31 cellular contexts compared by ENCODE assay signal in the genomic region with DNA sequence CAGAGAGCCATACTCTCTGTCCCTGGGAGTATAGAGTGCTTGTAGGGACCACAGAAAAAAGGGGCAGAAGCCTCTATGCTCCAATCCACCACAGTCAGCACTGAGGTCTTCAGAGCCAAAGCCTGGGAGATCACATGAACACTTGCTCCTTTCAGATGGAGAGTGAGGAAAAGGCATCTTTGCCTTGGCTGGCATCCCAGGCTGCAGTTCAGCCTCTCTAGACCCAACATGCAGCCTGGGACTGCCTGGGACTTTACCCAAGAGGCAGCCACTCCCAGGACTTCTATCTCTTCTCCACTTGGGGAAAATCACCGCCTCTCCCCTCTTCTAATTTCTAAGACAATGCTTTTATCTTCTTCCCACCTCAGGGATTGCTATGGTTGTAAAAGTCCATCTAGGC.
"Had no signal": no experiment of that assay in that cellular context is flagged by ENCODE, and none has a peak within 500 bp of the region (broad histone marks: within the 10 kb centered on the region; RNA-seq: fewer than 3 reads in every experiment).

No MANE protein-coding gene starts in this region.

- H3K4me3 ChIP-seq: adrenal gland, body of pancreas, esophagus squamous epithelium had no signal

- ATAC-seq: activated CD4-positive, alpha-beta T cell treated with anti-CD3 and anti-CD28 coated beads for 36 hours; activated CD8-positive, alpha-beta memory T cell treated with anti-CD3 and anti-CD28 coated beads, Interleukin-2, amount 10 ng/mL, durations not matched to agents 7 days and 5 days; activated CD8-positive, alpha-beta T cell treated with anti-CD3 and anti-CD28 coated beads, Interleukin-2, amount 10 ng/mL, durations not matched to agents 7 days and 5 days; activated naive CD8-positive, alpha-beta T cell treated with anti-CD3 and anti-CD28 coated beads, Interleukin-2, amount 50 U/mL, for 24 hours; body of pancreas; effector memory CD8-positive, alpha-beta T cell had no signal

- H3K36me3 ChIP-seq: adrenal gland, esophagus squamous epithelium had no signal

- H3K27me3 ChIP-seq: adrenal gland, body of pancreas had no signal

- H3K27ac ChIP-seq: adrenal gland, body of pancreas, esophagus squamous epithelium had no signal

- DNase-seq: activated CD4-positive, alpha-beta memory T cell treated with anti-CD3 and anti-CD28 coated beads for 36 hours; activated CD4-positive, alpha-beta T cell treated with anti-CD3 and anti-CD28 coated beads for 36 hours; activated CD4-positive, alpha-beta T cell treated with anti-CD3 and anti-CD28 coated beads, Interleukin-2, amount 10 ng/mL, durations not matched to agents 24 days and 14 days; activated CD4-positive, CD25-positive, alpha-beta regulatory T cell; activated CD4-positive, CD25-positive, alpha-beta regulatory T cell treated with anti-CD3 and anti-CD28 coated beads, Interleukin-2, amount 50 U/mL, for 72 hours; activated CD8-positive, alpha-beta memory T cell treated with anti-CD3 and anti-CD28 coated beads, Interleukin-2, amount 10 ng/mL, durations not matched to agents 7 days and 5 days; activated CD8-positive, alpha-beta memory T cell treated with anti-CD3 and anti-CD28 coated beads, Interleukin-2, amount 50 U/mL, for 4 hours; activated CD8-positive, alpha-beta T cell treated with anti-CD3 and anti-CD28 coated beads, Interleukin-2, amount 10 ng/mL, durations not matched to agents 7 days and 5 days; activated effector memory CD4-positive, alpha-beta T cell treated with anti-CD3 and anti-CD28 coated beads, Interleukin-2, amount 50 U/mL, for 16 hours; activated naive CD4-positive, alpha-beta T cell treated with anti-CD3 and anti-CD28 coated beads for 36 hours; activated naive CD8-positive, alpha-beta T cell treated with anti-CD3 and anti-CD28 coated beads for 36 hours; activated naive CD8-positive, alpha-beta T cell treated with anti-CD3 and anti-CD28 coated beads, Interleukin-2, amount 50 U/mL, for 24 hours; activated T-cell treated with anti-CD3 and anti-CD28 coated beads, Interleukin-2, amount 50 U/mL, for 1 hour; activated T-cell treated with anti-CD3 and anti-CD28 coated beads, Interleukin-2, amount 50 U/mL, for 48 hours; adrenal gland; aorta; body of pancreas; cortex of kidney; dermis blood vessel endothelial cell; effector CD4-positive, alpha-beta T cell; effector memory CD8-positive, alpha-beta T cell; erythroblast; esophagus squamous epithelium; foreskin fibroblast; glutamatergic neuron; T-helper 2 cell had no signal

- H3K9me3 ChIP-seq: adrenal gland, body of pancreas, esophagus squamous epithelium had no signal

- H3K27ac Mint-ChIP-seq: activated CD4-positive, alpha-beta memory T cell treated with anti-CD3 and anti-CD28 coated beads for 36 hours; activated CD4-positive, alpha-beta T cell treated with anti-CD3 and anti-CD28 coated beads for 36 hours; activated CD4-positive, alpha-beta T cell treated with anti-CD3 and anti-CD28 coated beads, Interleukin-2, amount 10 ng/mL, durations not matched to agents 24 days and 14 days; activated CD8-positive, alpha-beta memory T cell treated with anti-CD3 and anti-CD28 coated beads, Interleukin-2, amount 10 ng/mL, durations not matched to agents 7 days and 5 days; activated CD8-positive, alpha-beta T cell treated with anti-CD3 and anti-CD28 coated beads, Interleukin-2, amount 10 ng/mL, durations not matched to agents 7 days and 5 days; activated naive CD4-positive, alpha-beta T cell treated with anti-CD3 and anti-CD28 coated beads for 36 hours; activated naive CD4-positive, alpha-beta T cell treated with anti-CD3 and anti-CD28 coated beads, Interleukin-2, amount 50 U/mL, for 24 hours; activated naive CD8-positive, alpha-beta T cell treated with anti-CD3 and anti-CD28 coated beads for 36 hours; activated naive CD8-positive, alpha-beta T cell treated with anti-CD3 and anti-CD28 coated beads, Interleukin-2, amount 50 U/mL, for 24 hours; activated T-helper 1 cell treated with anti-CD3 and anti-CD28 coated beads, Interleukin-12 subunit alpha, Interleukin-12 subunit beta, Interleukin-2, Interleukin-4 antibody, amounts not matched to agents 30 ng/mL and 10 ng/mL and 1 ng/mL, durations not matched to agents 14 hours and 24 hours and 36 hours; activated T-helper 2 cell treated with anti-CD3 and anti-CD28 coated beads, Interferon-gamma antibody, Interleukin-2, Interleukin-4, amounts not matched to agents 10 μg/mL and 5 μg/mL and 100 μg/mL, durations not matched to agents 14 hours and 24 hours and 36 hours; effector memory CD8-positive, alpha-beta T cell had no signal

- H3K9me3 Mint-ChIP-seq: activated CD4-positive, alpha-beta memory T cell treated with anti-CD3 and anti-CD28 coated beads for 36 hours; activated CD4-positive, alpha-beta T cell treated with anti-CD3 and anti-CD28 coated beads, Interleukin-2, amount 10 ng/mL, durations not matched to agents 24 days and 14 days; activated naive CD4-positive, alpha-beta T cell treated with anti-CD3 and anti-CD28 coated beads for 36 hours; activated naive CD4-positive, alpha-beta T cell treated with anti-CD3 and anti-CD28 coated beads, Interleukin-2, amount 50 U/mL, for 24 hours; activated naive CD8-positive, alpha-beta T cell treated with anti-CD3 and anti-CD28 coated beads for 36 hours; activated naive CD8-positive, alpha-beta T cell treated with anti-CD3 and anti-CD28 coated beads, Interleukin-2, amount 50 U/mL, for 24 hours; activated T-helper 1 cell treated with anti-CD3 and anti-CD28 coated beads, Interleukin-12 subunit alpha, Interleukin-12 subunit beta, Interleukin-2, Interleukin-4 antibody, amounts not matched to agents 30 ng/mL and 10 ng/mL and 1 ng/mL, durations not matched to agents 14 hours and 24 hours and 36 hours; activated T-helper 2 cell treated with anti-CD3 and anti-CD28 coated beads, Interferon-gamma antibody, Interleukin-2, Interleukin-4, amounts not matched to agents 10 μg/mL and 5 μg/mL and 100 μg/mL, durations not matched to agents 14 hours and 24 hours and 36 hours; effector memory CD8-positive, alpha-beta T cell had no signal

- H3K4me1 Mint-ChIP-seq: activated CD4-positive, alpha-beta T cell treated with anti-CD3 and anti-CD28 coated beads for 36 hours; activated CD4-positive, alpha-beta T cell treated with anti-CD3 and anti-CD28 coated beads, Interleukin-2, amount 10 ng/mL, durations not matched to agents 24 days and 14 days; activated CD8-positive, alpha-beta memory T cell treated with anti-CD3 and anti-CD28 coated beads, Interleukin-2, amount 10 ng/mL, durations not matched to agents 7 days and 5 days; activated naive CD4-positive, alpha-beta T cell treated with anti-CD3 and anti-CD28 coated beads, Interleukin-2, amount 50 U/mL, for 24 hours; activated naive CD8-positive, alpha-beta T cell treated with anti-CD3 and anti-CD28 coated beads for 36 hours; activated naive CD8-positive, alpha-beta T cell treated with anti-CD3 and anti-CD28 coated beads, Interleukin-2, amount 50 U/mL, for 24 hours had no signal

- H3K27me3 Mint-ChIP-seq: activated naive CD4-positive, alpha-beta T cell treated with anti-CD3 and anti-CD28 coated beads, Interleukin-2, amount 50 U/mL, for 24 hours; activated naive CD8-positive, alpha-beta T cell treated with anti-CD3 and anti-CD28 coated beads for 36 hours had no signal

- FAIRE-seq: colon, frontal cortex had no signal

- H3K4me1 ChIP-seq: adrenal gland, body of pancreas had no signal

- H3K4me3 Mint-ChIP-seq: activated CD4-positive, alpha-beta memory T cell treated with anti-CD3 and anti-CD28 coated beads for 36 hours; activated CD4-positive, alpha-beta T cell treated with anti-CD3 and anti-CD28 coated beads for 36 hours; activated CD4-positive, alpha-beta T cell treated with anti-CD3 and anti-CD28 coated beads, Interleukin-2, amount 10 ng/mL, durations not matched to agents 24 days and 14 days; activated CD8-positive, alpha-beta memory T cell treated with anti-CD3 and anti-CD28 coated beads, Interleukin-2, amount 10 ng/mL, durations not matched to agents 7 days and 5 days; activated CD8-positive, alpha-beta T cell treated with anti-CD3 and anti-CD28 coated beads, Interleukin-2, amount 10 ng/mL, durations not matched to agents 7 days and 5 days; activated naive CD4-positive, alpha-beta T cell treated with anti-CD3 and anti-CD28 coated beads for 36 hours; activated naive CD4-positive, alpha-beta T cell treated with anti-CD3 and anti-CD28 coated beads, Interleukin-2, amount 50 U/mL, for 24 hours; activated naive CD8-positive, alpha-beta T cell treated with anti-CD3 and anti-CD28 coated beads for 36 hours; activated naive CD8-positive, alpha-beta T cell treated with anti-CD3 and anti-CD28 coated beads, Interleukin-2, amount 50 U/mL, for 24 hours; activated T-helper 1 cell treated with anti-CD3 and anti-CD28 coated beads, Interleukin-12 subunit alpha, Interleukin-12 subunit beta, Interleukin-2, Interleukin-4 antibody, amounts not matched to agents 30 ng/mL and 10 ng/mL and 1 ng/mL, durations not matched to agents 14 hours and 24 hours and 36 hours; effector memory CD8-positive, alpha-beta T cell had no signal
